ENCODE assay signal across 2 cellular contexts in genomic region chr11:88208742-88209141, GRCh38.
A peak's percentile ranks its signal among the peaks of the same experiment; 100 is the strongest.
TF ChIP-seq lines count a peak whose summit lies in the region.

No MANE protein-coding gene starts in this region.

TF ChIP-seq in K562, 482 proteins besides CTCF, POLR2A, EP300 and RAD21:
- TF ChIP-seq GATA2 (CRISPR knock-in tag; IDR thresholded peaks at IDR 0.05) (no peak), CEBPB (tag; IDR thresholded peaks at IDR 0.05) (peak; percentile 23; the same call in 1 of the 2 replicates)
TF ChIP-seq in K562: peak in this region for 1.

TF ChIP-seq in HepG2, 621 proteins besides CTCF, POLR2A, EP300 and RAD21:
- TF ChIP-seq DPF2 (CRISPR knock-in tag; IDR thresholded peaks at IDR 0.05; ENCODE audit: borderline replicate concordance, low read depth), result no peak
- TF ChIP-seq USF2 (IDR thresholded peaks at IDR 0.05; ENCODE audit: low read depth, low read length), result no peak
- TF ChIP-seq USF2 (CRISPR knock-in tag; IDR thresholded peaks at IDR 0.05; ENCODE audit: borderline replicate concordance), result no peak
- no peak for TF ChIP-seq ZNF337 (CRISPR knock-in tag; IDR thresholded peaks at IDR 0.05; ENCODE audit: borderline replicate concordance, low read depth)
- TF ChIP-seq CEBPB (IDR thresholded peaks at IDR 0.05; ENCODE audit: borderline replicate concordance, low read depth, low read length), result peak; percentile 25; the same call in 1 of the 2 replicates
- no peak for TF ChIP-seq JARID2 (CRISPR knock-in tag; IDR thresholded peaks at IDR 0.05; ENCODE audit: insufficient replicate concordance)
